ENCODE assay signal across 1 cellular context in the genomic region with DNA sequence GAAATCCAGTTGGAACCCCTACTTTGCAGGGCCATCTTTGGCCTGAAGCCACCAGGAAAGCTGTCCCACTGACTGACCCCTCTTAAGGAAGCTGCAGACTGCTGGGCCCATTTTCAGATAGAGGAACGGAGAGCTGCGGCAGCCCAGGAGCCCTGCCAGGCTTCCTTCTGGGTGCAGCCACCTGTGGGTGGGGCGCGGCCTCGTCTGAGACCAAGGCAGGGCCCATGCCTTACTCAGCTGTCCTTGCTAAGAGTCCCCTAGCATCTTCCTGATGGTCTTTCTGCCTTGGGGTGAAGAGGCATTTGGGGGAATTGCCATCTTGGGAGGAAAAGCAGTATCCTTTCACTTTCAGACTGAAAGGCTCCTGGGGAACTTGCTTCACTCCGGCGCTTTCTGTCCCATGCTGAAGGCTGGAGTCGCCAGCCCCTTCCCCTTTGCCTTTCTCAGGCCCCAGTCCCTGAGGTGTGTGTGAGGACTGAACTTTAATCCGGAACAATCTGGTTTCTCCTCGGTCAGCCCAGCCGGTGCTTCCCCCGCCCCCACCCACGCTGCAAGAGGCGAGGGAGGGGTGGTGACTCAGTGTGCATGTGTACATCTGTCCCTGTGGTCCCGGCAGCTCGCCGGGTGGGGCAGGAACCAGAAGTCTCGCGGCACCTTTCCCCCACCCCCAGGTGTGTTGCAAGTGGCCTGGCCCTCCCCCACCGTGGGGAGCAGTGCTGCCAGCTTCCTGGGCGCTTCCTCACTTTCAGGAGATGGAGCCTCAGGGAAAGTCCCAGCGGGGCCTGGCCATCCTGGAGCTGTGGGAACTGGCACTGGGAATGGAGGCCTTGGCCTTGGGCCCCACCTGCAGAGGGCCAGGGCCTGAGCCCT.
TF ChIP-seq lines count a peak whose summit lies in the region.

No MANE protein-coding gene starts in this region.

TF ChIP-seq in GM12878, 131 proteins besides CTCF, POLR2A, EP300 and RAD21 (continued from another document and continues in another):
- TF ChIP-seq, protein P1, sequence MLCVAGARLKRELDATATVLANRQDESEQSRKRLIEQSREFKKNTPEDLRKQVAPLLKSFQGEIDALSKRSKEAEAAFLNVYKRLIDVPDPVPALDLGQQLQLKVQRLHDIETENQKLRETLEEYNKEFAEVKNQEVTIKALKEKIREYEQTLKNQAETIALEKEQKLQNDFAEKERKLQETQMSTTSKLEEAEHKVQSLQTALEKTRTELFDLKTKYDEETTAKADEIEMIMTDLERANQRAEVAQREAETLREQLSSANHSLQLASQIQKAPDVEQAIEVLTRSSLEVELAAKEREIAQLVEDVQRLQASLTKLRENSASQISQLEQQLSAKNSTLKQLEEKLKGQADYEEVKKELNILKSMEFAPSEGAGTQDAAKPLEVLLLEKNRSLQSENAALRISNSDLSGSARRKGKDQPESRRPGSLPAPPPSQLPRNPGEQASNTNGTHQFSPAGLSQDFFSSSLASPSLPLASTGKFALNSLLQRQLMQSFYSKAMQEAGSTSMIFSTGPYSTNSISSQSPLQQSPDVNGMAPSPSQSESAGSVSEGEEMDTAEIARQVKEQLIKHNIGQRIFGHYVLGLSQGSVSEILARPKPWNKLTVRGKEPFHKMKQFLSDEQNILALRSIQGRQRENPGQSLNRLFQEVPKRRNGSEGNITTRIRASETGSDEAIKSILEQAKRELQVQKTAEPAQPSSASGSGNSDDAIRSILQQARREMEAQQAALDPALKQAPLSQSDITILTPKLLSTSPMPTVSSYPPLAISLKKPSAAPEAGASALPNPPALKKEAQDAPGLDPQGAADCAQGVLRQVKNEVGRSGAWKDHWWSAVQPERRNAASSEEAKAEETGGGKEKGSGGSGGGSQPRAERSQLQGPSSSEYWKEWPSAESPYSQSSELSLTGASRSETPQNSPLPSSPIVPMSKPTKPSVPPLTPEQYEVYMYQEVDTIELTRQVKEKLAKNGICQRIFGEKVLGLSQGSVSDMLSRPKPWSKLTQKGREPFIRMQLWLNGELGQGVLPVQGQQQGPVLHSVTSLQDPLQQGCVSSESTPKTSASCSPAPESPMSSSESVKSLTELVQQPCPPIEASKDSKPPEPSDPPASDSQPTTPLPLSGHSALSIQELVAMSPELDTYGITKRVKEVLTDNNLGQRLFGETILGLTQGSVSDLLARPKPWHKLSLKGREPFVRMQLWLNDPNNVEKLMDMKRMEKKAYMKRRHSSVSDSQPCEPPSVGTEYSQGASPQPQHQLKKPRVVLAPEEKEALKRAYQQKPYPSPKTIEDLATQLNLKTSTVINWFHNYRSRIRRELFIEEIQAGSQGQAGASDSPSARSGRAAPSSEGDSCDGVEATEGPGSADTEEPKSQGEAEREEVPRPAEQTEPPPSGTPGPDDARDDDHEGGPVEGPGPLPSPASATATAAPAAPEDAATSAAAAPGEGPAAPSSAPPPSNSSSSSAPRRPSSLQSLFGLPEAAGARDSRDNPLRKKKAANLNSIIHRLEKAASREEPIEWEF (IDR thresholded peaks at IDR 0.05; ENCODE audit: insufficient replicate concordance, low read depth, low read length): no peak
- TF ChIP-seq, protein P2, sequence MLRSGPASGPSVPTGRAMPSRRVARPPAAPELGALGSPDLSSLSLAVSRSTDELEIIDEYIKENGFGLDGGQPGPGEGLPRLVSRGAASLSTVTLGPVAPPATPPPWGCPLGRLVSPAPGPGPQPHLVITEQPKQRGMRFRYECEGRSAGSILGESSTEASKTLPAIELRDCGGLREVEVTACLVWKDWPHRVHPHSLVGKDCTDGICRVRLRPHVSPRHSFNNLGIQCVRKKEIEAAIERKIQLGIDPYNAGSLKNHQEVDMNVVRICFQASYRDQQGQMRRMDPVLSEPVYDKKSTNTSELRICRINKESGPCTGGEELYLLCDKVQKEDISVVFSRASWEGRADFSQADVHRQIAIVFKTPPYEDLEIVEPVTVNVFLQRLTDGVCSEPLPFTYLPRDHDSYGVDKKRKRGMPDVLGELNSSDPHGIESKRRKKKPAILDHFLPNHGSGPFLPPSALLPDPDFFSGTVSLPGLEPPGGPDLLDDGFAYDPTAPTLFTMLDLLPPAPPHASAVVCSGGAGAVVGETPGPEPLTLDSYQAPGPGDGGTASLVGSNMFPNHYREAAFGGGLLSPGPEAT (IDR thresholded peaks at IDR 0.05; ENCODE audit: low read depth): no peak; the same call in 1 of the 2 replicates
- TF ChIP-seq ZNF274 (IDR thresholded peaks at IDR 0.05; ENCODE audit: insufficient read depth, insufficient read length): no peak
- TF ChIP-seq RUNX3 (IDR thresholded peaks at IDR 0.05; ENCODE audit: low read length): no peak
- peak; percentile 89; the same call in 1 of the 2 replicates for TF ChIP-seq BACH1 (IDR thresholded peaks at IDR 0.05; ENCODE audit: borderline replicate concordance)
- peak; percentile 95; the same call in 1 of the 2 replicates for TF ChIP-seq WRNIP1 (IDR thresholded peaks at IDR 0.05; ENCODE audit: borderline replicate concordance, low read depth, low read length)
- no peak for TF ChIP-seq HCFC1 (IDR thresholded peaks at IDR 0.05; ENCODE audit: low read length)
- no peak for TF ChIP-seq ZBED1 (IDR thresholded peaks at IDR 0.05; ENCODE audit: borderline replicate concordance)
- no peak for TF ChIP-seq EZH2 (IDR thresholded peaks at IDR 0.05; ENCODE audit: borderline replicate concordance, control insufficient read depth, low read depth, low read length)
- no peak for TF ChIP-seq SREBF2 (IDR thresholded peaks at IDR 0.05; ENCODE audit: low read length)
- no peak; the same call in 1 of the 2 replicates for TF ChIP-seq JUNB (IDR thresholded peaks at IDR 0.05)
- TF ChIP-seq ZNF24 (IDR thresholded peaks at IDR 0.05): no peak
- peak; percentile 88; the same call in 1 of the 2 replicates for TF ChIP-seq CHD1 (IDR thresholded peaks at IDR 0.05; ENCODE audit: low read depth, low read length)
- TF ChIP-seq KDM1A (IDR thresholded peaks at IDR 0.05; ENCODE audit: borderline replicate concordance): no peak
- no peak for TF ChIP-seq SPI1 (IDR thresholded peaks at IDR 0.05; ENCODE audit: borderline replicate concordance, insufficient read depth, low read depth, low read length)
- no peak for TF ChIP-seq PML (IDR thresholded peaks at IDR 0.05; ENCODE audit: low read length)
- peak; percentile 90 for TF ChIP-seq TCF3 (IDR thresholded peaks at IDR 0.05; ENCODE audit: borderline replicate concordance, insufficient read depth, low read depth, low read length)
- no peak for TF ChIP-seq CHD4 (IDR thresholded peaks at IDR 0.05)
- no peak for TF ChIP-seq NFIC (IDR thresholded peaks at IDR 0.05; ENCODE audit: low read depth, low read length)
- no peak for TF ChIP-seq STAT3 (IDR thresholded peaks at IDR 0.05; ENCODE audit: low read depth, low read length)
- TF ChIP-seq EGR1 (IDR thresholded peaks at IDR 0.05; ENCODE audit: borderline replicate concordance in 1 of 2, low read depth in 2 of 2, low read length in 2 of 2): peak; percentile 62 to 98
- peak; percentile 83; the same call in 1 of the 2 replicates for TF ChIP-seq ZSCAN29 (IDR thresholded peaks at IDR 0.05)
- no peak for TF ChIP-seq MYC (IDR thresholded peaks at IDR 0.05; ENCODE audit: insufficient read depth, insufficient read length, insufficient replicate concordance, low read length, severe bottlenecking)
- TF ChIP-seq SMAD5 (IDR thresholded peaks at IDR 0.05; ENCODE audit: low read depth): no peak; the same call in 1 of the 2 replicates
- TF ChIP-seq SIX5 (IDR thresholded peaks at IDR 0.05; ENCODE audit: low read depth, low read length, severe bottlenecking): no peak
- peak; percentile 92 for TF ChIP-seq POLR2AphosphoS2 (IDR thresholded peaks at IDR 0.05; ENCODE audit: low read depth, low read length)
- TF ChIP-seq GABPA (IDR thresholded peaks at IDR 0.05; ENCODE audit: low read depth): no peak
- TF ChIP-seq SMC3 (IDR thresholded peaks at IDR 0.05; ENCODE audit: borderline replicate concordance, low read length): no peak
- TF ChIP-seq EED (IDR thresholded peaks at IDR 0.05; ENCODE audit: low read depth): peak; percentile 30; the same call in 1 of the 2 replicates
- TF ChIP-seq, protein P3, sequence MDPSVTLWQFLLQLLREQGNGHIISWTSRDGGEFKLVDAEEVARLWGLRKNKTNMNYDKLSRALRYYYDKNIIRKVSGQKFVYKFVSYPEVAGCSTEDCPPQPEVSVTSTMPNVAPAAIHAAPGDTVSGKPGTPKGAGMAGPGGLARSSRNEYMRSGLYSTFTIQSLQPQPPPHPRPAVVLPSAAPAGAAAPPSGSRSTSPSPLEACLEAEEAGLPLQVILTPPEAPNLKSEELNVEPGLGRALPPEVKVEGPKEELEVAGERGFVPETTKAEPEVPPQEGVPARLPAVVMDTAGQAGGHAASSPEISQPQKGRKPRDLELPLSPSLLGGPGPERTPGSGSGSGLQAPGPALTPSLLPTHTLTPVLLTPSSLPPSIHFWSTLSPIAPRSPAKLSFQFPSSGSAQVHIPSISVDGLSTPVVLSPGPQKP (IDR thresholded peaks at IDR 0.05; ENCODE audit: low read depth, low read length): 0 out of 2 replicates have a peak, but pooled peaks have one; percentile 35
- peak; percentile 41 for TF ChIP-seq RELA (IDR thresholded peaks at IDR 0.05; ENCODE audit: borderline replicate concordance, partially characterized antibody)
- TF ChIP-seq MYB (IDR thresholded peaks at IDR 0.05; ENCODE audit: borderline replicate concordance, low read depth, low read length): no peak
- peak; percentile 90 for TF ChIP-seq POLR2AphosphoS5 (IDR thresholded peaks at IDR 0.05; ENCODE audit: low read length)
- TF ChIP-seq NBN (IDR thresholded peaks at IDR 0.05): 0 out of 2 replicates have a peak, but pooled peaks have one; percentile 59
- TF ChIP-seq, protein P4, sequence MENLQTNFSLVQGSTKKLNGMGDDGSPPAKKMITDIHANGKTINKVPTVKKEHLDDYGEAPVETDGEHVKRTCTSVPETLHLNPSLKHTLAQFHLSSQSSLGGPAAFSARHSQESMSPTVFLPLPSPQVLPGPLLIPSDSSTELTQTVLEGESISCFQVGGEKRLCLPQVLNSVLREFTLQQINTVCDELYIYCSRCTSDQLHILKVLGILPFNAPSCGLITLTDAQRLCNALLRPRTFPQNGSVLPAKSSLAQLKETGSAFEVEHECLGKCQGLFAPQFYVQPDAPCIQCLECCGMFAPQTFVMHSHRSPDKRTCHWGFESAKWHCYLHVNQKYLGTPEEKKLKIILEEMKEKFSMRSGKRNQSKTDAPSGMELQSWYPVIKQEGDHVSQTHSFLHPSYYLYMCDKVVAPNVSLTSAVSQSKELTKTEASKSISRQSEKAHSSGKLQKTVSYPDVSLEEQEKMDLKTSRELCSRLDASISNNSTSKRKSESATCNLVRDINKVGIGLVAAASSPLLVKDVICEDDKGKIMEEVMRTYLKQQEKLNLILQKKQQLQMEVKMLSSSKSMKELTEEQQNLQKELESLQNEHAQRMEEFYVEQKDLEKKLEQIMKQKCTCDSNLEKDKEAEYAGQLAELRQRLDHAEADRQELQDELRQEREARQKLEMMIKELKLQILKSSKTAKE (IDR thresholded peaks at IDR 0.05; ENCODE audit: low read depth, poor library complexity, severe bottlenecking): no peak
- no peak for TF ChIP-seq ETV6 (conservative IDR thresholded peaks at IDR 0.05 in 1 of 2, IDR thresholded peaks at IDR 0.05 in 1 of 2; ENCODE audit: borderline replicate concordance in 1 of 2, low read depth in 1 of 2)
- TF ChIP-seq MTA3 (IDR thresholded peaks at IDR 0.05; ENCODE audit: borderline replicate concordance, low read length): no peak
- TF ChIP-seq LARP7 (IDR thresholded peaks at IDR 0.05): no peak
- TF ChIP-seq RFX5 (IDR thresholded peaks at IDR 0.05; ENCODE audit: low read depth, low read length): no peak
- TF ChIP-seq NFXL1 (IDR thresholded peaks at IDR 0.05; ENCODE audit: borderline replicate concordance): no peak
- TF ChIP-seq, protein P5, sequence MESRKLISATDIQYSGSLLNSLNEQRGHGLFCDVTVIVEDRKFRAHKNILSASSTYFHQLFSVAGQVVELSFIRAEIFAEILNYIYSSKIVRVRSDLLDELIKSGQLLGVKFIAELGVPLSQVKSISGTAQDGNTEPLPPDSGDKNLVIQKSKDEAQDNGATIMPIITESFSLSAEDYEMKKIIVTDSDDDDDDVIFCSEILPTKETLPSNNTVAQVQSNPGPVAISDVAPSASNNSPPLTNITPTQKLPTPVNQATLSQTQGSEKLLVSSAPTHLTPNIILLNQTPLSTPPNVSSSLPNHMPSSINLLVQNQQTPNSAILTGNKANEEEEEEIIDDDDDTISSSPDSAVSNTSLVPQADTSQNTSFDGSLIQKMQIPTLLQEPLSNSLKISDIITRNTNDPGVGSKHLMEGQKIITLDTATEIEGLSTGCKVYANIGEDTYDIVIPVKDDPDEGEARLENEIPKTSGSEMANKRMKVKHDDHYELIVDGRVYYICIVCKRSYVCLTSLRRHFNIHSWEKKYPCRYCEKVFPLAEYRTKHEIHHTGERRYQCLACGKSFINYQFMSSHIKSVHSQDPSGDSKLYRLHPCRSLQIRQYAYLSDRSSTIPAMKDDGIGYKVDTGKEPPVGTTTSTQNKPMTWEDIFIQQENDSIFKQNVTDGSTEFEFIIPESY (IDR thresholded peaks at IDR 0.05): no peak
- TF ChIP-seq, protein P6, sequence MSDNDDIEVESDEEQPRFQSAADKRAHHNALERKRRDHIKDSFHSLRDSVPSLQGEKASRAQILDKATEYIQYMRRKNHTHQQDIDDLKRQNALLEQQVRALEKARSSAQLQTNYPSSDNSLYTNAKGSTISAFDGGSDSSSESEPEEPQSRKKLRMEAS (IDR thresholded peaks at IDR 0.05; ENCODE audit: low read depth, low read length): peak; percentile 69
- TF ChIP-seq, protein P7, sequence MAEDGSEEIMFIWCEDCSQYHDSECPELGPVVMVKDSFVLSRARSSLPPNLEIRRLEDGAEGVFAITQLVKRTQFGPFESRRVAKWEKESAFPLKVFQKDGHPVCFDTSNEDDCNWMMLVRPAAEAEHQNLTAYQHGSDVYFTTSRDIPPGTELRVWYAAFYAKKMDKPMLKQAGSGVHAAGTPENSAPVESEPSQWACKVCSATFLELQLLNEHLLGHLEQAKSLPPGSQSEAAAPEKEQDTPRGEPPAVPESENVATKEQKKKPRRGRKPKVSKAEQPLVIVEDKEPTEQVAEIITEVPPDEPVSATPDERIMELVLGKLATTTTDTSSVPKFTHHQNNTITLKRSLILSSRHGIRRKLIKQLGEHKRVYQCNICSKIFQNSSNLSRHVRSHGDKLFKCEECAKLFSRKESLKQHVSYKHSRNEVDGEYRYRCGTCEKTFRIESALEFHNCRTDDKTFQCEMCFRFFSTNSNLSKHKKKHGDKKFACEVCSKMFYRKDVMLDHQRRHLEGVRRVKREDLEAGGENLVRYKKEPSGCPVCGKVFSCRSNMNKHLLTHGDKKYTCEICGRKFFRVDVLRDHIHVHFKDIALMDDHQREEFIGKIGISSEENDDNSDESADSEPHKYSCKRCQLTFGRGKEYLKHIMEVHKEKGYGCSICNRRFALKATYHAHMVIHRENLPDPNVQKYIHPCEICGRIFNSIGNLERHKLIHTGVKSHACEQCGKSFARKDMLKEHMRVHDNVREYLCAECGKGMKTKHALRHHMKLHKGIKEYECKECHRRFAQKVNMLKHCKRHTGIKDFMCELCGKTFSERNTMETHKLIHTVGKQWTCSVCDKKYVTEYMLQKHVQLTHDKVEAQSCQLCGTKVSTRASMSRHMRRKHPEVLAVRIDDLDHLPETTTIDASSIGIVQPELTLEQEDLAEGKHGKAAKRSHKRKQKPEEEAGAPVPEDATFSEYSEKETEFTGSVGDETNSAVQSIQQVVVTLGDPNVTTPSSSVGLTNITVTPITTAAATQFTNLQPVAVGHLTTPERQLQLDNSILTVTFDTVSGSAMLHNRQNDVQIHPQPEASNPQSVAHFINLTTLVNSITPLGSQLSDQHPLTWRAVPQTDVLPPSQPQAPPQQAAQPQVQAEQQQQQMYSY (CRISPR knock-in tag; IDR thresholded peaks at IDR 0.05): 0 out of 2 replicates have a peak, but pooled peaks have one; percentile 39
- no peak for TF ChIP-seq RBBP5 (conservative IDR thresholded peaks at IDR 0.05)
- TF ChIP-seq JUND (IDR thresholded peaks at IDR 0.05; ENCODE audit: low read depth, low read length): peak; percentile 46; the same call in 1 of the 2 replicates
